ENCODE assay signal across 8 cellular contexts in genomic region chr3:183099026-183099837, GRCh38. TPM values are rescaled to one million over a fixed set of nuclear protein-coding genes. Genes with fewer than 3 reads are reported as not detected.
A peak's percentile ranks its signal among the peaks of the same experiment; 100 is the strongest.
DNase-seq lines count a peak whose midpoint lies in the region; ATAC-seq and TF ChIP-seq lines count a peak whose summit lies in the region.

TSS of gene MCCC1 (minus strand) at chr3:183099496. CDS start at chr3:183099440, 56 bp downstream.

- H3K27ac ChIP-seq in BLaER1 (peak within 1 kb of the TSS; percentile 88), left lung (peak within 1 kb of the TSS; percentile 87 to 91)

- H3K27me3 ChIP-seq in BLaER1, result no peaks in the 10 kb centered on the region
- no peaks in the 10 kb centered on the region for H3K27me3 ChIP-seq in left lung

- H3K9ac ChIP-seq in BLaER1, result peak within 1 kb of the TSS; percentile 88

- no peaks in the 10 kb centered on the region for H3K9me3 ChIP-seq in BLaER1
- H3K9me3 ChIP-seq in left lung, result no peaks in the 10 kb centered on the region

- H3K4me1 ChIP-seq in BLaER1, result peaks cover 24% of the 10 kb centered on the region
- peaks cover 0 to 22% of the 10 kb centered on the region in 2 donors for H3K4me1 ChIP-seq in left lung

- H4K20me1 ChIP-seq in BLaER1, result no peaks in the 10 kb centered on the region; the same call in 1 of the 2 replicates

- intact Hi-C loops in left lung (cut with DNase I), result no loop called here

- ATAC-seq in GM19328 (IDR thresholded peaks at IDR 0.05; ENCODE audit: unreplicated experiment) (peak; percentile 99), HG03520 (IDR thresholded peaks at IDR 0.05; ENCODE audit: unreplicated experiment) (peak; percentile 99), left lung (peak; percentile 97)

- peak within 1 kb of the TSS; percentile 86 for H3K4me2 ChIP-seq in BLaER1

- H3K4me3 ChIP-seq in BLaER1 (peak within 1 kb of the TSS; percentile 93), left lung (peak within 1 kb of the TSS; percentile 78 to 80)

- no peak for TF ChIP-seq CTCF in left lung (IDR thresholded peaks at IDR 0.05)

- H3K36me3 ChIP-seq in BLaER1 (peaks cover 20% of the 10 kb centered on the region; the same call in 1 of the 2 replicates), left lung (no peaks in the 10 kb centered on the region)

- peak; percentile 86 for DNase-seq in NCI-H748 treated with DMSO at 0.1 percent for 48 hours (lab: John Stamatoyannopoulos, UW)
- DNase-seq in activated CD4-positive, alpha-beta T cell treated with anti-CD3 and anti-CD28 coated beads, Interleukin-2, amount 50 U/mL, for 4 hours, result peak; percentile 97
- peak; percentile 100 for DNase-seq in dermis blood vessel endothelial cell
- peak; percentile 98 for DNase-seq in left lung
- peak; percentile 94 for DNase-seq in stimulated activated CD4-positive, alpha-beta T cell treated with anti-CD3 and anti-CD28 coated beads, Interleukin-2, amount 100 ng/mL, for 48 hours

RNA-seq across cellular contexts. Expression of gene MCCC1, which starts in this region (rescaled TPM):
- 24.5 and 33.6 TPM in 2 replicates for total RNA-seq in dermis blood vessel endothelial cell
- 10 to 100 TPM; 45.4 to 61.8 TPM for total RNA-seq in left lung

Comparison
In these comparisons a context has a peak if more than half of its experiments do, and no peak if none do; other contexts are left out.
1. Peak in every context shown above with its lines: DNase-seq, ATAC-seq, H3K4me3 ChIP-seq and H3K27ac ChIP-seq.